Comparison of ENCODE assay signal across 1 cellular context in genomic region chr4:69020462-69020807, GRCh38.
A peak's percentile ranks its signal among the peaks of the same experiment; 100 is the strongest.
TF ChIP-seq lines count a peak whose summit lies in the region.
"Not testable (repeated sequence)": the region's sequence is repeated elsewhere in the genome, so short reads cannot be mapped to it uniquely, and the experiment has no call there.

No MANE protein-coding gene starts in this region.

TF ChIP-seq in HepG2, 621 proteins besides CTCF, POLR2A, EP300 and RAD21 (continued from another document):
- TF ChIP-seq HOXA5 (CRISPR knock-in tag; IDR thresholded peaks at IDR 0.05) = peak; percentile 11
- TF ChIP-seq NCOR1 (IDR thresholded peaks at IDR 0.05; ENCODE audit: borderline replicate concordance, low read length) = 0 out of 2 replicates have a peak, but pooled peaks have one; percentile 68
- peak; percentile 77 for TF ChIP-seq FOXP4 (CRISPR knock-in tag; IDR thresholded peaks at IDR 0.05)
- peak; percentile 80; the same call in 1 of the 2 replicates for TF ChIP-seq GATA4 (IDR thresholded peaks at IDR 0.05; ENCODE audit: borderline replicate concordance, low read depth)
- 0 out of 2 replicates have a peak, but pooled peaks have one; percentile 23 for TF ChIP-seq SP140L (CRISPR knock-in tag; IDR thresholded peaks at IDR 0.05; ENCODE audit: borderline replicate concordance)
- TF ChIP-seq FOXA1 (IDR thresholded peaks at IDR 0.05) = not testable (repeated sequence)
- TF ChIP-seq FOXA1 (CRISPR knock-in tag; IDR thresholded peaks at IDR 0.05) = peak; percentile 69
